Comparison of ENCODE assay signal across 24 cellular contexts in genomic region chr5:175388531-175388930, GRCh38. TPM values are rescaled to one million over a fixed set of nuclear protein-coding genes. Genes with fewer than 3 reads are reported as not detected.
DNase-seq lines count a peak whose midpoint lies in the region; ATAC-seq and TF ChIP-seq lines count a peak whose summit lies in the region.
"Had no signal": no experiment of that assay in that cellular context is flagged by ENCODE, and none has a peak within 500 bp of the region (broad histone marks: within the 10 kb centered on the region; RNA-seq: fewer than 3 reads in every experiment).

No MANE protein-coding gene starts in this region.

- H3K79me1 ChIP-seq in IMR-90 (ENCODE audit: low read depth in 1 of 2, low read length in 2 of 2) = no peaks in the 10 kb centered on the region

- H3K4me1 Mint-ChIP-seq in stimulated activated memory B cell treated with anti-CD40 and anti-IgM and Interleukin-4, amounts not matched to agents 10 μg/mL and 1 μg/mL and 100 μg/mL, for 72 hours = no peaks in the 10 kb centered on the region
- H3K4me1 Mint-ChIP-seq: CD14-positive monocyte; CD4-positive, alpha-beta memory T cell; CD4-positive, CD25-positive, alpha-beta regulatory T cell; CD8-positive, alpha-beta memory T cell had no signal

- DNase-seq in IMR-90 = no peak
- peak; percentile 90 for DNase-seq in esophagus muscularis mucosa (ENCODE audit: extremely low spot score)
- DNase-seq: 8988T; ACHN; BE2C; C1 segment of cervical spinal cord; CD4-positive, alpha-beta memory T cell; CD4-positive, CD25-positive, alpha-beta regulatory T cell; CD8-positive, alpha-beta memory T cell; COR-L47; DMS 273 treated with DMSO at 0.1 percent for 48 hours; DMS153; DMS53; DMS79; DND-41; EL; GDM1 had no signal

- no peak overlapping the region for H4K8ac ChIP-seq in IMR-90 (ENCODE audit: low read depth in 2 of 2, low read length in 2 of 2)

- H3K4ac ChIP-seq in IMR-90 (ENCODE audit: low read depth, low read length) = no peak overlapping the region

- TF ChIP-seq POLR2A in IMR-90 (IDR thresholded peaks at IDR 0.05; ENCODE audit: low read depth, low read length) = no peak
- no peak for TF ChIP-seq POLR2A in esophagus muscularis mucosa (IDR thresholded peaks at IDR 0.05; ENCODE audit: low read depth)

- H3K9me3 Mint-ChIP-seq in stimulated activated memory B cell treated with anti-CD40 and anti-IgM and Interleukin-4, amounts not matched to agents 10 μg/mL and 1 μg/mL and 100 μg/mL, for 72 hours = peaks cover 5% of the 10 kb centered on the region

- H3K18ac ChIP-seq in IMR-90 (ENCODE audit: low read depth, low read length) = no peak overlapping the region

- H3K36me3 Mint-ChIP-seq in stimulated activated memory B cell treated with anti-CD40 and anti-IgM and Interleukin-4, amounts not matched to agents 10 μg/mL and 1 μg/mL and 100 μg/mL, for 72 hours = no peaks in the 10 kb centered on the region
- H3K36me3 Mint-ChIP-seq: CD14-positive monocyte; CD4-positive, alpha-beta memory T cell; CD4-positive, CD25-positive, alpha-beta regulatory T cell; CD8-positive, alpha-beta memory T cell had no signal

- H2AK9ac ChIP-seq in IMR-90 (replicated peaks; ENCODE audit: low read depth, low read length, poor library complexity) = no peak overlapping the region

- in situ Hi-C loops in IMR-90 (cut with MboI; ENCODE audit: low sequenced_read_pairs) = no loop called here

- peaks cover 3% of the 10 kb centered on the region; the same call in 1 of the 2 replicates for H3K9me1 ChIP-seq in IMR-90 (ENCODE audit: insufficient read depth, low read length)

- no peak overlapping the region for H3K9ac ChIP-seq in IMR-90 (ENCODE audit: low read depth, low read length)
- H3K9ac ChIP-seq: BLaER1 had no signal

- H3K27ac ChIP-seq in IMR-90 (ENCODE audit: insufficient read depth, low read length) (no peak overlapping the region), esophagus muscularis mucosa (replicated peaks in 1 of 4) (no peak overlapping the region)
- H3K27ac ChIP-seq: BLaER1 had no signal

- H2BK5ac ChIP-seq in IMR-90 (ENCODE audit: low read depth, low read length, poor library complexity, severe bottlenecking) = no peak overlapping the region

- H3K27ac Mint-ChIP-seq in stimulated activated memory B cell treated with anti-CD40 and anti-IgM and Interleukin-4, amounts not matched to agents 10 μg/mL and 1 μg/mL and 100 μg/mL, for 72 hours = no peak overlapping the region
- H3K27ac Mint-ChIP-seq: CD14-positive monocyte; CD4-positive, alpha-beta memory T cell; CD4-positive, CD25-positive, alpha-beta regulatory T cell; CD8-positive, alpha-beta memory T cell had no signal

- no peaks in the 10 kb centered on the region; the same call in 1 of the 2 replicates for H3K27me3 ChIP-seq in IMR-90 (ENCODE audit: control insufficient read depth, insufficient read depth, low read length)
- peaks cover 0 to 19% (median 0%) of the 10 kb centered on the region in 4 donors for H3K27me3 ChIP-seq in esophagus muscularis mucosa
- H3K27me3 ChIP-seq: BLaER1 had no signal

- no peaks in the 10 kb centered on the region for H4K20me1 ChIP-seq in IMR-90 (ENCODE audit: insufficient read depth, low read length)
- H4K20me1 ChIP-seq: BLaER1 had no signal

- no peaks in the 10 kb centered on the region for H3K36me3 ChIP-seq in IMR-90 (ENCODE audit: control insufficient read depth, insufficient read depth, low read length)
- no peaks in the 10 kb centered on the region for H3K36me3 ChIP-seq in esophagus muscularis mucosa
- H3K36me3 ChIP-seq: BE2C, BLaER1 had no signal

- WGBS in IMR-90 (ENCODE audit: extremely low coverage in 2 of 2, insufficient read length in 1 of 2), 2 experiments = 86% methylated on average over 2 of the region's 5 CpGs; no CpG with 5 or more reads in 1 of the 2 experiments
- 69% methylated on average over 5 of the region's 5 CpGs for WGBS in esophagus muscularis mucosa

- POLR2A ChIA-PET in IMR-90 (lab: Charles Lee; ENCODE audit: unreplicated experiment) = no interaction called here

- H3K23ac ChIP-seq in IMR-90 (ENCODE audit: low read depth, low read length) = no peak overlapping the region

- H3K4me3 Mint-ChIP-seq in stimulated activated memory B cell treated with anti-CD40 and anti-IgM and Interleukin-4, amounts not matched to agents 10 μg/mL and 1 μg/mL and 100 μg/mL, for 72 hours = no peak overlapping the region
- H3K4me3 Mint-ChIP-seq: CD14-positive monocyte; CD4-positive, alpha-beta memory T cell; CD4-positive, CD25-positive, alpha-beta regulatory T cell; CD8-positive, alpha-beta memory T cell had no signal

- no peak overlapping the region for H2BK20ac ChIP-seq in IMR-90 (ENCODE audit: low read depth, low read length)

- no peak overlapping the region for H2BK120ac ChIP-seq in IMR-90 (ENCODE audit: low read depth, low read length)

- H3K4me1 ChIP-seq in IMR-90 (ENCODE audit: control insufficient read depth, insufficient read depth, low read length) (peaks cover 3% of the 10 kb centered on the region), esophagus muscularis mucosa (no peaks in the 10 kb centered on the region)
- H3K4me1 ChIP-seq: BE2C had no signal

- no peaks in the 10 kb centered on the region for H3K27me3 Mint-ChIP-seq in stimulated activated memory B cell treated with anti-CD40 and anti-IgM and Interleukin-4, amounts not matched to agents 10 μg/mL and 1 μg/mL and 100 μg/mL, for 72 hours

- no peak overlapping the region for H3K56ac ChIP-seq in IMR-90 (ENCODE audit: extremely low read depth, insufficient read depth, low read length)

- H3K9me3 ChIP-seq in IMR-90 (ENCODE audit: control insufficient read depth, insufficient read depth, low read length) = no peaks in the 10 kb centered on the region
- H3K9me3 ChIP-seq in esophagus muscularis mucosa = no peaks in the 10 kb centered on the region
- H3K9me3 ChIP-seq: BE2C had no signal

- no peak overlapping the region for H3K4me2 ChIP-seq in IMR-90 (ENCODE audit: low read depth, low read length)
- H3K4me2 ChIP-seq: BLaER1 had no signal

- intact Hi-C loops in IMR-90 (cut with micrococcal nuclease) = loop anchor here (10.0 kb wide), 1 partner anchor 174 kb away; no protein-coding TSS in a partner anchor
- intact Hi-C loops in esophagus muscularis mucosa (cut with DNase I) = no loop called here

- dilution Hi-C loops in IMR-90 (cut with HindIII; ENCODE audit: low sequenced_read_pairs, unreplicated experiment) = no loop called here

- TF ChIP-seq CTCF in IMR-90 (conservative IDR thresholded peaks at IDR 0.05; ENCODE audit: low read depth, low read length) (no peak), esophagus muscularis mucosa (IDR thresholded peaks at IDR 0.05) (no peak)

- no TSS peak for BruUV-seq in IMR-90 (replicated peaks; lab: Mats Ljungman, UMichigan)

- no peak overlapping the region for H3K14ac ChIP-seq in IMR-90 (replicated peaks; ENCODE audit: low read depth, low read length)

- H2AFZ ChIP-seq in IMR-90 (replicated peaks; ENCODE audit: low read length, poor library complexity) = peak overlapping the region; percentile 27

- H2AK5ac ChIP-seq in IMR-90 (ENCODE audit: low read depth, low read length) = no peak overlapping the region

- no peak overlapping the region for H3K4me3 ChIP-seq in IMR-90 (ENCODE audit: insufficient read depth, low read depth, low read length)
- H3K4me3 ChIP-seq in esophagus muscularis mucosa = no peak overlapping the region
- H3K4me3 ChIP-seq: BLaER1, GM12878 had no signal

- no peak overlapping the region for H2BK15ac ChIP-seq in IMR-90 (ENCODE audit: low read depth, low read length)

- TF ChIP-seq EP300 in esophagus muscularis mucosa (IDR thresholded peaks at IDR 0.05) = no peak

- H4K5ac ChIP-seq in IMR-90 (ENCODE audit: low read depth, low read length) = no peak overlapping the region

- TF ChIP-seq RAD21 in IMR-90 (IDR thresholded peaks at IDR 0.05; ENCODE audit: low read length) = no peak

- ATAC-seq in IMR-90 (ENCODE audit: low read depth) (no peak), GM19467 (IDR thresholded peaks at IDR 0.05; ENCODE audit: unreplicated experiment) (no peak), HG03159 (IDR thresholded peaks at IDR 0.05; ENCODE audit: unreplicated experiment) (no peak)
- peak; percentile 36 for ATAC-seq in stimulated activated memory B cell treated with anti-CD40 and anti-IgM and Interleukin-4, amounts not matched to agents 10 μg/mL and 1 μg/mL and 100 μg/mL, for 72 hours
- ATAC-seq: GM12878 had no signal

- CTCF ChIA-PET in IMR-90 (lab: Yijun Ruan, JAX) = no interaction called here

- no peak overlapping the region for H4K91ac ChIP-seq in IMR-90 (ENCODE audit: insufficient read depth, low read depth, low read length)

TF ChIP-seq in IMR-90, 13 proteins besides CTCF, POLR2A, EP300 and RAD21 (continues in another document):
- no peak for TF ChIP-seq USF2 (IDR thresholded peaks at IDR 0.05; ENCODE audit: low read depth, low read length)
- no peak for TF ChIP-seq SMC3 (IDR thresholded peaks at IDR 0.05; ENCODE audit: low read depth, low read length)
- no peak for TF ChIP-seq FOS (IDR thresholded peaks at IDR 0.05; ENCODE audit: low read depth, low read length)
- no peak for TF ChIP-seq NFE2L2 (IDR thresholded peaks at IDR 0.05; ENCODE audit: low read depth, low read length)
- no peak for TF ChIP-seq MAZ (IDR thresholded peaks at IDR 0.05; ENCODE audit: borderline replicate concordance, low read depth, low read length)
- TF ChIP-seq ELK1 (IDR thresholded peaks at IDR 0.05; ENCODE audit: borderline replicate concordance, low read depth, low read length) = no peak
- TF ChIP-seq CEBPB (IDR thresholded peaks at IDR 0.05; ENCODE audit: low read depth, low read length) = no peak
- no peak for TF ChIP-seq RFX5 (IDR thresholded peaks at IDR 0.05; ENCODE audit: low read depth, low read length)
- no peak for TF ChIP-seq BHLHE40 (IDR thresholded peaks at IDR 0.05; ENCODE audit: low read depth, low read length)

RNA-seq across cellular contexts. Expression of gene DRD1, which starts 55.5 kb away (rescaled TPM):
- total RNA-seq in IMR-90 (2012; rRNA removed) (0.18 and 0.28 TPM in 2 replicates), esophagus muscularis mucosa (under 1 TPM in 2 of 4 donors, not detected in 2; 0.06 TPM)
- polyA plus RNA-seq in IMR-90 (2012; rRNA removed) = 0.16 and 0.19 TPM in 2 replicates
- 0.04 and 0.12 TPM in 2 replicates for polyA plus RNA-seq in IMR-90 (2012; cell fraction: cytosol; rRNA removed)
- polyA plus RNA-seq in IMR-90 (2012; cell fraction: nucleus; rRNA removed; ENCODE audit: low replicate concordance) = 0.17 and 0.20 TPM in 2 replicates
- total RNA-seq: CD4-positive, alpha-beta memory T cell; CD4-positive, CD25-positive, alpha-beta regulatory T cell; CD8-positive, alpha-beta memory T cell; G401; GM12878 had no signal
- polyA plus RNA-seq: CD14-positive monocyte; CD4-positive, alpha-beta memory T cell; CD4-positive, CD25-positive, alpha-beta regulatory T cell; CD8-positive, alpha-beta memory T cell; GM12878 had no signal
